In the genomic region with DNA sequence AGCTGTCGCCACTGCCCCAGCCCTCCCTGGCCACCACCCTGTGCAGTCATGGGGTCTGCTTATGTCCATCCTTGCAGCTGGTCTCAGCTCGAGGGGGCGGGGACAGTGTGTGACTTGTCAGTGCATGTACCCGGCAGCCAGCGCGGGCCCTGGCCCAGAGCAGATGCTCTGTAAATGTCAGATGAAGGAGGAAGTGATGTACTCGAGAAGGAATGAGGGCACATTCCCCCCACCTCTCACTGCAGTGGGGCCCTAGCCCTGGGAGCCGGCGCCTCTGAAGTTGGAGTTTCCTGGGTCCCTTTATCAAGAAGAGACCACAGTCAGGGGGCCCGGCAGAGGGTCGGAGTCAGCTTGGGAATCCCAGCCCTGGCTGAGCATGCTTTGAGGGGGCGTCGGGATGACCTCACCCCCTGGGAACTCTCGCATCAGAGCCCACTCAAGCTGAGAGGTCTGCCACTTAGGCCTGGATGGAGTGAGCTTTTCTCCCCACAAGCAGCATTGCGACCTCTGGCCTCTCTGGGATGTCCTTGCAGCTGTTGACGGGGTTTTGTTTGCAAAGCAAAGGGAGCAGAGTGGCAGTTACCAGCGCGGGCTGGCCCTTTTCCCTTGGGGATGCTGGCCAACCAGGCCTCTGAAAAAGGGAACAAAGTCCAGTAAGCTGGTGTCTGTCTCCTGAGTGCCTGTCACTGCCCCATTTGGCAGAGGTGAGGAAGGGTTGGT, we compare ENCODE assay signal across 8 cellular contexts. TPM values are rescaled to one million over a fixed set of nuclear protein-coding genes. Genes with fewer than 3 reads are reported as not detected.
DNase-seq lines count a peak whose midpoint lies in the region; ATAC-seq and TF ChIP-seq lines count a peak whose summit lies in the region.

No MANE protein-coding gene starts in this region.

- DNase-seq in H7 (peak; percentile 65), SKM-1 treated with dmso at 0.1 percent for 144 hours (lab: John Stamatoyannopoulos, UW; ENCODE audit: unreplicated experiment) (peak; percentile 64), foreskin fibroblast (peak; percentile 88 to 92), non-pigmented ciliary epithelial cell (ENCODE audit: low read depth) (peak; percentile 55), GDM1 (lab: John Stamatoyannopoulos, UW) (no peak)
- DNase-seq in activated CD4-positive, CD25-positive, alpha-beta regulatory T cell (lab: John Stamatoyannopoulos, UW) = no peak

- H3K36me3 ChIP-seq in H7 (replicated peaks; ENCODE audit: control insufficient read depth, insufficient read depth, low read length) = no peaks in the 10 kb centered on the region

- H3K4me3 ChIP-seq in H7 (ENCODE audit: insufficient read depth, low read depth, low read length) (no peak overlapping the region), foreskin fibroblast (ENCODE audit: low read depth in 1 of 2, low read length in 2 of 2) (no peak overlapping the region)

- no peak for TF ChIP-seq CTCF in foreskin fibroblast (IDR thresholded peaks at IDR 0.05; ENCODE audit: low read depth, low read length)

- no peak for ATAC-seq in GM19467 (IDR thresholded peaks at IDR 0.05; ENCODE audit: unreplicated experiment)
- no peak for ATAC-seq in HG02884 (IDR thresholded peaks at IDR 0.05; ENCODE audit: unreplicated experiment)

- H3K27me3 ChIP-seq in H7 (ENCODE audit: control insufficient read depth, insufficient read depth, low read length) = no peaks in the 10 kb centered on the region

RNA-seq across cellular contexts. Expression of gene NEURL1B, which starts 19.0 kb away (rescaled TPM):
- total RNA-seq in H7 (2014; rRNA removed; shearing (Covaris generic)) = 4.7 and 7.5 TPM in 2 replicates

Comparison
In these comparisons a context has a peak if more than half of its experiments do, and no peak if none do; other contexts are left out.
1. DNase-seq: peak in H7 (single experiment), SKM-1 treated with dmso at 0.1 percent for 144 hours (single experiment), foreskin fibroblast (2 of 2) and non-pigmented ciliary epithelial cell (single experiment); none in activated CD4-positive, CD25-positive, alpha-beta regulatory T cell (0 of 4) and GDM1 (single experiment).